8 cellular contexts compared by ENCODE assay signal in genomic region chr7:123797673-123798526, GRCh38. TPM values are rescaled to one million over a fixed set of nuclear protein-coding genes. Genes with fewer than 3 reads are reported as not detected.
DNase-seq lines count a peak whose midpoint lies in the region; ATAC-seq, FAIRE-seq and TF ChIP-seq lines count a peak whose summit lies in the region.

No MANE protein-coding gene starts in this region.

- in situ Hi-C loops in GM13977 (cut with MboI; ENCODE audit: low pct_unique_long_range_greater_than_20kb, low sequenced_read_pairs, unreplicated experiment) = no loop called here

- H3K9me3 ChIP-seq in aorta (ENCODE audit: control insufficient read depth, low read length) = no peaks in the 10 kb centered on the region

- H3K27ac ChIP-seq in aorta (ENCODE audit: low read depth in 1 of 2, low read length in 2 of 2) = no peak overlapping the region

- no peaks in the 10 kb centered on the region for H3K27me3 ChIP-seq in aorta (ENCODE audit: control insufficient read depth in 1 of 2, insufficient read depth in 2 of 2, low read length in 1 of 2)

- DNase-seq in GM13977 (ENCODE audit: low spot score) (peak; percentile 12), NCI-H128 (lab: John Stamatoyannopoulos, UW; ENCODE audit: unreplicated experiment) (peak; percentile 5), SW480 (ENCODE audit: low spot score) (peak; percentile 98), glomerular visceral epithelial cell (ENCODE audit: extremely low spot score) (peak; percentile 78), retinal pigment epithelial cell (ENCODE audit: low read depth) (peak; percentile 99), aorta (no peak)

- intact Hi-C loops in aorta (cut with DNase I) = loop anchor here (1.0 to 10.0 kb wide), 3 partner anchors 68 to 987 kb away; no protein-coding TSS in a partner anchor

- peak; percentile 98 for FAIRE-seq in A204.1 (lab: Jason Lieb, UNC)

- H3K4me1 ChIP-seq in aorta (ENCODE audit: control insufficient read depth in 1 of 2, insufficient read depth in 2 of 2, low read length in 2 of 2) = peaks cover 0 to 3% of the 10 kb centered on the region in 2 donors

- WGBS in aorta, 2 donors = 44% methylated on average over 2 of the region's 2 CpGs

- no peaks in the 10 kb centered on the region for H3K36me3 ChIP-seq in aorta (ENCODE audit: control insufficient read depth in 1 of 2, insufficient read depth in 2 of 2, low read length in 1 of 2)

- H3K4me3 ChIP-seq in retinal pigment epithelial cell (ENCODE audit: low read length) (peak overlapping the region; percentile 16), aorta (ENCODE audit: low read length in 2 of 2) (no peak overlapping the region)

- TF ChIP-seq CTCF in GM13977 (IDR thresholded peaks at IDR 0.05; ENCODE audit: extremely low read depth, insufficient read depth, missing control alignments) = peak; percentile 48
- peak; percentile 46 for TF ChIP-seq CTCF in retinal pigment epithelial cell (conservative IDR thresholded peaks at IDR 0.05; ENCODE audit: low read depth, low read length)

- ATAC-seq in GM21447 (IDR thresholded peaks at IDR 0.05; ENCODE audit: unreplicated experiment) (no peak), aorta (ENCODE audit: low FRiP score) (no peak)

RNA-seq across cellular contexts. Expression of gene HYAL4, which starts 47.1 kb away (rescaled TPM):
- not detected for total RNA-seq in aorta
- polyA plus RNA-seq in aorta = not detected

RNA-seq across cellular contexts. Expression of gene WASL, which starts 49.1 kb away (rescaled TPM):
- 10 to 100 TPM; 46.0 to 48.2 TPM for total RNA-seq in aorta
- 10 to 100 TPM; 21.3 to 29.1 TPM for polyA plus RNA-seq in aorta

Comparison
In these comparisons a context has a peak if more than half of its experiments do, and no peak if none do; other contexts are left out.
1. DNase-seq: peak in GM13977 (single experiment), NCI-H128 (single experiment), SW480 (single experiment), glomerular visceral epithelial cell (single experiment) and retinal pigment epithelial cell (single experiment); none in aorta (0 of 2).